ENCODE assay signal across 1 cellular context in genomic region chr1:8866792-8867415, GRCh38.
TF ChIP-seq lines count a peak whose summit lies in the region.

No MANE protein-coding gene starts in this region.

TF ChIP-seq in SK-N-SH, 30 proteins besides CTCF, POLR2A, EP300 and RAD21:
- TF ChIP-seq USF2 (IDR thresholded peaks at IDR 0.05; ENCODE audit: borderline replicate concordance, low read depth, low read length) = no peak
- no peak for TF ChIP-seq USF1 (IDR thresholded peaks at IDR 0.05; ENCODE audit: borderline replicate concordance, low read depth)
- no peak for TF ChIP-seq SIN3A (IDR thresholded peaks at IDR 0.05; ENCODE audit: borderline replicate concordance, low read depth, low read length)
- no peak for TF ChIP-seq IRF3 (IDR thresholded peaks at IDR 0.05; ENCODE audit: low read depth, low read length)
- no peak for TF ChIP-seq MAX (IDR thresholded peaks at IDR 0.05; ENCODE audit: low read depth)
- TF ChIP-seq MXI1 (IDR thresholded peaks at IDR 0.05; ENCODE audit: low read depth, low read length) = no peak
- no peak for TF ChIP-seq NFIC (IDR thresholded peaks at IDR 0.05; ENCODE audit: borderline replicate concordance)
- no peak for TF ChIP-seq ELF1 (IDR thresholded peaks at IDR 0.05)
- no peak for TF ChIP-seq FOXJ3 (CRISPR knock-in tag; IDR thresholded peaks at IDR 0.05)
- TF ChIP-seq RCOR1 (IDR thresholded peaks at IDR 0.05; ENCODE audit: low read length) = no peak
- no peak for TF ChIP-seq RFX5 (IDR thresholded peaks at IDR 0.05; ENCODE audit: low read length)
- TF ChIP-seq ZBTB33 (IDR thresholded peaks at IDR 0.05; ENCODE audit: borderline replicate concordance, low read depth) = no peak
